ENCODE assay signal across 9 cellular contexts in genomic region chr9:123998970-123999621, GRCh38. TPM values are rescaled to one million over a fixed set of nuclear protein-coding genes. Genes with fewer than 3 reads are reported as not detected.
DNase-seq lines count a peak whose midpoint lies in the region; ATAC-seq, FAIRE-seq and TF ChIP-seq lines count a peak whose summit lies in the region.
"Had no signal": no experiment of that assay in that cellular context is flagged by ENCODE, and none has a peak within 500 bp of the region (broad histone marks: within the 10 kb centered on the region; RNA-seq: fewer than 3 reads in every experiment).

No MANE protein-coding gene starts in this region.

- peaks cover 38% of the 10 kb centered on the region for H3K4me1 Mint-ChIP-seq in activated T-cell treated with anti-CD3 and anti-CD28 coated beads, Interleukin-2, amount 50 U/mL, for 72 hours (ENCODE audit: low read depth)
- H3K4me1 Mint-ChIP-seq in mesothelial cell of epicardium = peaks cover 20% of the 10 kb centered on the region

- FAIRE-seq in GM12891 (lab: Jason Lieb, UNC) = no peak

- peak overlapping the region; percentile 86 to 97 for H3K4me3 Mint-ChIP-seq in activated T-cell treated with anti-CD3 and anti-CD28 coated beads, Interleukin-2, amount 50 U/mL, for 72 hours
- H3K4me3 Mint-ChIP-seq in mesothelial cell of epicardium = peak overlapping the region; percentile 66

- CTCF ChIA-PET in AG04450 (lab: Charles Lee) = no interaction called here

- peaks cover 87% of the 10 kb centered on the region for H3K27me3 Mint-ChIP-seq in activated T-cell treated with anti-CD3 and anti-CD28 coated beads, Interleukin-2, amount 50 U/mL, for 72 hours (ENCODE audit: low read depth)
- peaks cover 92% of the 10 kb centered on the region for H3K27me3 Mint-ChIP-seq in mesothelial cell of epicardium (ENCODE audit: low read depth)

- H3K27ac Mint-ChIP-seq in activated T-cell treated with anti-CD3 and anti-CD28 coated beads, Interleukin-2, amount 50 U/mL, for 72 hours = peak overlapping the region; percentile 19
- H3K27ac Mint-ChIP-seq in mesothelial cell of epicardium = no peak overlapping the region

- peaks cover 87% of the 10 kb centered on the region for H3K27me3 ChIP-seq in AG04450 (ENCODE audit: control insufficient read depth, insufficient read depth, low read length)

- H3K36me3 Mint-ChIP-seq in activated T-cell treated with anti-CD3 and anti-CD28 coated beads, Interleukin-2, amount 50 U/mL, for 72 hours (ENCODE audit: insufficient read depth in 2 of 2) = peaks cover 1 to 6% of the 10 kb centered on the region in 2 donors
- H3K36me3 Mint-ChIP-seq in mesothelial cell of epicardium = no peaks in the 10 kb centered on the region

- POLR2A ChIA-PET in AG04450 (lab: Yijun Ruan, JAX) = no interaction called here

- no peak overlapping the region for H3K27ac ChIP-seq in AG04450 (ENCODE audit: low read depth, low read length)

- ATAC-seq in activated T-cell treated with anti-CD3 and anti-CD28 coated beads, Interleukin-2, amount 50 U/mL, for 72 hours (replicated peaks in 1 of 2) = no peak
- no peak for ATAC-seq in HG03571 (IDR thresholded peaks at IDR 0.05; ENCODE audit: unreplicated experiment)

- H3K9me3 Mint-ChIP-seq in activated T-cell treated with anti-CD3 and anti-CD28 coated beads, Interleukin-2, amount 50 U/mL, for 72 hours = no peaks in the 10 kb centered on the region
- H3K9me3 Mint-ChIP-seq in mesothelial cell of epicardium = no peaks in the 10 kb centered on the region

- H3K4me3 ChIP-seq in AG04450 (ENCODE audit: low read depth, low read length) = peak overlapping the region; percentile 25; the same call in 1 of the 2 replicates

- TF ChIP-seq CTCF in AG04450 (IDR thresholded peaks at IDR 0.05; ENCODE audit: low read depth, low read length) (no peak), mesothelial cell of epicardium (IDR thresholded peaks at IDR 0.05; ENCODE audit: unreplicated experiment) (no peak)

- DNase-seq in AG04450 (ENCODE audit: low read depth, low spot score) (no peak), GM12891 (ENCODE audit: insufficient read length, low spot score) (no peak), mesothelial cell of epicardium (ENCODE audit: low spot score in 2 of 2, unreplicated experiment in 2 of 2) (peak in 1 of 2 experiments; percentile 46), NCI-H1930 (lab: John Stamatoyannopoulos, UW) (no peak), NCI-H1048 (lab: John Stamatoyannopoulos, UW) (no peak), GF-D8 (lab: John Stamatoyannopoulos, UW) (no peak)
- no peak for DNase-seq in activated T-cell treated with anti-CD3 and anti-CD28 coated beads, Interleukin-2, amount 50 U/mL, for 72 hours

- TF ChIP-seq POLR2A in GM12891 (IDR thresholded peaks at IDR 0.05; ENCODE audit: low read depth, low read length) = no peak

- no peaks in the 10 kb centered on the region; the same call in 1 of the 2 replicates for H3K9me3 ChIP-seq in AG04450 (ENCODE audit: control insufficient read depth, insufficient read depth, low read length)

TF ChIP-seq in GM12891, 5 proteins besides CTCF, POLR2A, EP300 and RAD21:
- TF ChIP-seq PAX5 (IDR thresholded peaks at IDR 0.05; ENCODE audit: insufficient read depth, low read length, severe bottlenecking) = no peak
- TF ChIP-seq POU2F2 (IDR thresholded peaks at IDR 0.05; ENCODE audit: low read depth, low read length) = no peak
- peak; percentile 45 for TF ChIP-seq SPI1 (IDR thresholded peaks at IDR 0.05; ENCODE audit: low read depth, low read length)
- TF ChIP-seq POLR2AphosphoS5 (IDR thresholded peaks at IDR 0.05; ENCODE audit: low read depth, low read length) = no peak

RNA-seq across cellular contexts. Expression of gene LHX2, which starts 12.5 kb away (rescaled TPM):
- not detected in 2 replicates for polyA plus RNA-seq in AG04450 (2011; rRNA removed)
- not detected in 2 replicates for polyA minus RNA-seq in AG04450 (2011; rRNA and poly(A)+ RNA removed)
- 4.1 TPM for polyA plus RNA-seq in GM12891 (2012; ENCODE audit: low read depth, missing spikeins)
- total RNA-seq in activated T-cell treated with anti-CD3 and anti-CD28 coated beads, Interleukin-2, amount 50 U/mL, for 72 hours = not detected
- not detected in 3 replicates for total RNA-seq in mesothelial cell of epicardium
- total RNA-seq: myocyte had no signal
